ENCODE assay signal across 11 cellular contexts in the genomic region with DNA sequence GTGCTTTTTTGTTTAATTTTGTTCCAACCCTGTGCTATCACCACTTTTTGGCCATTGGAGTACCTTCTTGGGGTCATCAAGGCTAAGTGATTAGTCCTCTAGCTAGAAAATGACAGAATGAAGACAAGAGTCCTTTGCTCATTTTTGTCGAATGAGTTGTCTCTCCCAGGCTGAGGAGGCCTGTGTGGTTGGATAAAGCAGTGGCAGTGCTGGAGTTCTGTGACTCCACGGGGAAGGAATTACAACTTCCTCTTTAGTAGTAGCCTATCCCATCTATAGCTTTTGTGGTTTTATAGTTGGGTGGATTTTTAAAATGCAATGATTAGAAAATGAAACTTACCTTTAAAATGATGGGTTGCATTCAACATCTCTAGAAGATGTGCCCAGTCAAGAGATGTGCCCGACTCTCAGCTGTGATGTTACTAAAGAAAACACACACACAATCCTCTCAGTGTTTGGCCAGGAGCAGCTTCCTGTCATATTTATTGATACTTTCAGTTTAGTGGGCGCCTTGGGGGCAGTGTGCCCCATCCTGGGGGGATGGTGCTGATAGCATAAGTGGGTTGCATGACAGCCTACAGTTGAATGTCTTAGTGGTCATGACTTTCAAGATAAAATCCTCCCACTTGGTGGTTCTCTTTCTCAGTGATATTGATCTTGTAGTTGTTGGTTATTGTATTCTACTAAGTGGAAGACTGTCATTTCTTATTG. TPM values are rescaled to one million over a fixed set of nuclear protein-coding genes. Genes with fewer than 3 reads are reported as not detected.
DNase-seq lines count a peak whose midpoint lies in the region; ATAC-seq lines count a peak whose summit lies in the region.
"Had no signal": no experiment of that assay in that cellular context is flagged by ENCODE, and none has a peak within 500 bp of the region (broad histone marks: within the 10 kb centered on the region; RNA-seq: fewer than 3 reads in every experiment).

No MANE protein-coding gene starts in this region.

- H3K4me3 Mint-ChIP-seq in activated naive CD4-positive, alpha-beta T cell treated with anti-CD3 and anti-CD28 coated beads, Interleukin-2, amount 50 U/mL, for 24 hours: peak overlapping the region; percentile 66

- peaks cover 94% of the 10 kb centered on the region for H3K4me1 Mint-ChIP-seq in activated naive CD4-positive, alpha-beta T cell treated with anti-CD3 and anti-CD28 coated beads, Interleukin-2, amount 50 U/mL, for 24 hours

- H3K36me3 Mint-ChIP-seq in activated naive CD4-positive, alpha-beta T cell treated with anti-CD3 and anti-CD28 coated beads, Interleukin-2, amount 50 U/mL, for 24 hours: peaks cover 1% of the 10 kb centered on the region

- no peak for ATAC-seq in HG03460 (IDR thresholded peaks at IDR 0.05; ENCODE audit: unreplicated experiment)
- ATAC-seq: A549 had no signal

- no peaks in the 10 kb centered on the region for H3K9me3 Mint-ChIP-seq in activated naive CD4-positive, alpha-beta T cell treated with anti-CD3 and anti-CD28 coated beads, Interleukin-2, amount 50 U/mL, for 24 hours

- peak overlapping the region; percentile 99 for H3K27ac Mint-ChIP-seq in activated naive CD4-positive, alpha-beta T cell treated with anti-CD3 and anti-CD28 coated beads, Interleukin-2, amount 50 U/mL, for 24 hours

- H3K27me3 Mint-ChIP-seq in activated naive CD4-positive, alpha-beta T cell treated with anti-CD3 and anti-CD28 coated beads, Interleukin-2, amount 50 U/mL, for 24 hours: no peaks in the 10 kb centered on the region

- DNase-seq in SIG-M5 treated with dmso at 0.1 percent for 504 hours (lab: John Stamatoyannopoulos, UW; ENCODE audit: unreplicated experiment) (peak; percentile 61), SIG-M5 (lab: John Stamatoyannopoulos, UW) (no peak), Kasumi-1 (lab: John Stamatoyannopoulos, UW) (peak; percentile 39 to 44), ureter (ENCODE audit: low spot score) (no peak), NCI-H2029 (lab: John Stamatoyannopoulos, UW) (no peak)
- DNase-seq in stimulated activated CD8-positive, alpha-beta memory T cell treated with anti-CD3 and anti-CD28 coated beads, Interleukin-15, amount 100 ng/mL, for 48 hours (ENCODE audit: low read depth in 2 of 2): peak; percentile 30 to 45
- DNase-seq: NCI-H526 treated with DMSO at 0.1 percent for 48 hours, WERI-Rb-1 had no signal

RNA-seq across cellular contexts. Expression of gene OTULINL, which starts 11.9 kb away (rescaled TPM):
- 18.9 TPM for total RNA-seq in ureter

Comparison
In these comparisons a context has a peak if more than half of its experiments do, and no peak if none do; other contexts are left out.
1. DNase-seq: peak in SIG-M5 treated with dmso at 0.1 percent for 504 hours (single experiment), Kasumi-1 (2 of 2) and stimulated activated CD8-positive, alpha-beta memory T cell treated with anti-CD3 and anti-CD28 coated beads, Interleukin-15, amount 100 ng/mL, for 48 hours (2 of 2); none in SIG-M5 (single experiment), ureter (single experiment) and NCI-H2029 (single experiment).